ENCODE assay signal across 16 cellular contexts in the genomic region with DNA sequence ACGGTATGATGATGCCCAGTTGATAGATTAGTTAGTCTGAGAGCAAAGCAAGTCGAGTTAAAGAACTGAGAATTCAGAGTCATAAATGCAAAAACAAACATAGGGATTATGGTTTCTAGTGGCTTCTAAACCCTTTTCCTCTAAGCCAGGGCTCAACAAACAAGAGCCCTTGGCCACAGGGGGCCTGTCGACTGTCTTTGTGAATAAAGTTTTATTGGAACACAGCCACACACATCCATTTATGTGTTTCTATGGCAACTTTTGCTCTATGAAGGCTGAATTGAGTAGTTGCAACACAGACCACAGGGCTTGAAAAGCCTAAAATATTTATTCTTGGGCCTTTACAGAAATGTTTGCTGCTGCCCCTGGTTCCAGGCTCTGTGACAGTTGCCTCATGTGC.
"Had no signal": no experiment of that assay in that cellular context is flagged by ENCODE, and none has a peak within 500 bp of the region (broad histone marks: within the 10 kb centered on the region; RNA-seq: fewer than 3 reads in every experiment).

No MANE protein-coding gene starts in this region.

- H3K36me3 ChIP-seq: breast epithelium had no signal

- H3K9me3 ChIP-seq: breast epithelium, mucosa of descending colon, testis had no signal

- H3K27me3 ChIP-seq: breast epithelium, testis had no signal

- H3K4me3 ChIP-seq: breast epithelium, mucosa of descending colon, testis had no signal

- ATAC-seq: activated CD4-positive, CD25-positive, alpha-beta regulatory T cell treated with anti-CD3 and anti-CD28 coated beads, Interleukin-2, amount 50 U/mL, for 24 hours; left colon; mucosa of descending colon; natural killer cell treated with Interleukin-12 subunit alpha and Interleukin-12 subunit beta and Interleukin-15 and Interleukin-18, amount 100 ng/mL, for 72 hours; stimulated activated naive CD8-positive, alpha-beta T cell treated with anti-CD3 and anti-CD28 coated beads, Interleukin-15, amount 100 ng/mL, for 72 hours had no signal

- H3K4me1 ChIP-seq: breast epithelium had no signal

- H3K27ac ChIP-seq: breast epithelium, testis had no signal

- DNase-seq: activated CD4-positive, alpha-beta T cell treated with anti-CD3 and anti-CD28 coated beads, Interleukin-2, amount 50 U/mL, for 4 hours; activated effector memory CD4-positive, alpha-beta T cell treated with Interleukin-2 at 50 U/mL for 16 hours; activated T-cell treated with anti-CD3 and anti-CD28 coated beads, Interleukin-2, amount 50 U/mL, for 24 hours; anterior cingulate cortex; endodermal cell; head of caudate nucleus; left colon; mucosa of descending colon; stimulated activated CD4-positive, alpha-beta T cell treated with anti-CD3 and anti-CD28 coated beads, Interleukin-15, amount 100 ng/mL, for 24 hours; stimulated activated CD4-positive, alpha-beta T cell treated with anti-CD3 and anti-CD28 coated beads, Interleukin-4, amount 100 ng/mL, for 24 hours; stimulated activated naive CD8-positive, alpha-beta T cell treated with anti-CD3 and anti-CD28 coated beads, Interleukin-15, amount 100 ng/mL, for 72 hours; T-helper 2 cell; testis had no signal
